Comparison of ENCODE assay signal across 15 cellular contexts in the genomic region with DNA sequence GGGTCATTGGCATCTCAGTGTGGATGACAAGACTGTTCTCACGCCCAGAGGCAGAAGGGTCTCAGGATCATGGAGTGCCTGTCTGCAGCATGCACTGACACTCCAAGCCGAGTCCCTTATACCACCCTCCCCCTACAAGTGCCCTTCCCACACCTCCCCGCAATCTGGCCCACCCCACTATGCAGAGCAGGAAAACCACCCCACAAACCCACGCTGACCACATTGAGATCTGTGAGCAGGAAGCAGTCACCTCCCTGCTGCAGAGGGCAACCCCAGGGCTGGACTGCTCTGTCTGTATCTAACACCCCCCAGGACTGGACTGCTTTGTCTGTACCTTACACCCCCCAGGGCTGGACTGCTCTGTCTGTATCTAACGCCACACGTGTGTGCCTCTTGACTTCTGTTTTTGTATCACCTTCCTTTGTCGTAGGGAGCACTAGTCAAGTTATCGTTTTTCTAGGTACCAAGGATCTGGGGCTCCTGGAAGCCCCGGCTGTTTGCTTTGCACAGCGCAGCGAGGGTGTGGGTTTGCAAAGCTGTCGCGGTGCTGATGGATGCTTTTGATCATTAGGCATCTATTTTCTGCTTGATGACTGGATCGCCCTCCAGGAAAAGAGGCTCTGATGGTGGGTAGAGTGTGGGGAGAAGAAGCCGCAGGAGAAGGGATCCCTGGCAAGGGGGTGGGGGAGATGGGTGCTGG. TPM values are rescaled to one million over a fixed set of nuclear protein-coding genes. Genes with fewer than 3 reads are reported as not detected.
"Had no signal": no experiment of that assay in that cellular context is flagged by ENCODE, and none has a peak within 500 bp of the region (broad histone marks: within the 10 kb centered on the region; RNA-seq: fewer than 3 reads in every experiment).

No MANE protein-coding gene starts in this region.

- H3K27ac Mint-ChIP-seq: activated CD4-positive, alpha-beta T cell treated with anti-CD3 and anti-CD28 coated beads for 36 hours; activated naive CD8-positive, alpha-beta T cell; memory B cell had no signal

- H3K36me3 ChIP-seq: heart left ventricle, left ventricle myocardium inferior, pancreas, thyroid gland had no signal

- H3K4me3 Mint-ChIP-seq: activated CD4-positive, alpha-beta T cell treated with anti-CD3 and anti-CD28 coated beads for 36 hours; activated naive CD8-positive, alpha-beta T cell; memory B cell had no signal

- H3K4me3 ChIP-seq: heart left ventricle, left ventricle myocardium inferior, pancreas, thyroid gland had no signal

- DNase-seq: activated CD4-positive, alpha-beta T cell treated with anti-CD3 and anti-CD28 coated beads for 36 hours; activated CD8-positive, alpha-beta memory T cell treated with anti-CD3 and anti-CD28 coated beads for 24 hours; activated effector memory CD4-positive, alpha-beta T cell treated with anti-CD3 and anti-CD28 coated beads, Interleukin-2, amount 50 U/mL, for 16 hours; activated T-cell treated with anti-CD3 and anti-CD28 coated beads, Interleukin-2, amount 50 U/mL, for 1 hour; aorta; foreskin melanocyte; heart left ventricle; left ventricle myocardium inferior; stimulated activated CD4-positive, alpha-beta T cell treated with anti-CD3 and anti-CD28 coated beads, Interleukin-4, amount 100 ng/mL, for 1 hour; SW 1271; thyroid gland had no signal

- H3K4me1 ChIP-seq: pancreas, thyroid gland had no signal

- H3K27me3 ChIP-seq: pancreas, thyroid gland had no signal

- H3K4me1 Mint-ChIP-seq: activated CD4-positive, alpha-beta T cell treated with anti-CD3 and anti-CD28 coated beads for 36 hours had no signal

- ATAC-seq: activated CD4-positive, alpha-beta T cell treated with anti-CD3 and anti-CD28 coated beads for 36 hours; heart left ventricle; pancreas had no signal

- H3K9me3 Mint-ChIP-seq: memory B cell had no signal

- H3K36me3 Mint-ChIP-seq: activated naive CD8-positive, alpha-beta T cell; memory B cell had no signal

- H3K9me3 ChIP-seq: heart left ventricle, left ventricle myocardium inferior, pancreas, thyroid gland had no signal

- H3K27ac ChIP-seq: heart left ventricle, left ventricle myocardium inferior, pancreas, thyroid gland, VCaP had no signal

RNA-seq across cellular contexts. Expression of gene OLFM1, which starts 21.5 kb away (rescaled TPM):
- total RNA-seq: activated CD4-positive, alpha-beta T cell treated with anti-CD3 and anti-CD28 coated beads for 36 hours had no signal
